Comparison of ENCODE assay signal across 9 cellular contexts in the genomic region with DNA sequence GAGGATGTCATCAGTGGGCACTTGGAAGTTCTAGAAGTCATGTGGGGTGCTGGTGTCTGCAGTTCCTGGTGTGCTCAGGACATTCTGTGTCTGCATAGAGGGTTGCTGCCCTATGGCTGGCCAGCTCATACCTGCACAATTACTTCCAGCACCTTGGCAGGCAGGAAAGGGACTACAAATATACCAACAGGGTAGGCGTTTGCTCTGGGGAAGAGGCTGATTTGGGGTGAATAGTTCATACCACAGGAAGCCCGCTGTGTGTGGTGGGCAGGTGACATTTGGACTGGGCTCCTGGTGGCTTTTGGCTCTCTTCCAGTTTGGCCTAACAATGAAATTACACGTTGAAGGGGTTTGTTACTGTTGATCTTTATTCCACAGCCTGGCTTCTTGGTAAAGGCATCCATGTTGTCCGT.
DNase-seq lines count a peak whose midpoint lies in the region; ATAC-seq and TF ChIP-seq lines count a peak whose summit lies in the region.
"Had no signal": no experiment of that assay in that cellular context is flagged by ENCODE, and none has a peak within 500 bp of the region (broad histone marks: within the 10 kb centered on the region; RNA-seq: fewer than 3 reads in every experiment).

No MANE protein-coding gene starts in this region.

- no peaks in the 10 kb centered on the region for H3K36me3 ChIP-seq in mucosa of descending colon (ENCODE audit: low read depth)

- DNase-seq in GM10266 (ENCODE audit: extremely low spot score) (peak; percentile 34), mucosa of descending colon (no peak), posterior vena cava (ENCODE audit: low spot score) (no peak), GM10248 (ENCODE audit: extremely low spot score) (no peak), posterior cingulate gyrus (no peak)
- peak; percentile 40 to 42 for DNase-seq in activated T-cell treated with anti-CD3 and anti-CD28 coated beads, Interleukin-2, amount 50 U/mL, for 48 hours
- DNase-seq: mesenchymal stem cell had no signal

- H3K4me1 ChIP-seq in mucosa of descending colon (ENCODE audit: low read depth), result no peaks in the 10 kb centered on the region

- no peak for TF ChIP-seq CTCF in GM10266 (IDR thresholded peaks at IDR 0.05; ENCODE audit: control insufficient read depth, insufficient read depth, low read depth, missing control alignments)
- no peak for TF ChIP-seq CTCF in mucosa of descending colon (IDR thresholded peaks at IDR 0.05)
- no peak for TF ChIP-seq CTCF in GM10248 (IDR thresholded peaks at IDR 0.05; ENCODE audit: control extremely low read depth, extremely low read depth, low read depth, missing control alignments)

- H3K4me3 ChIP-seq in mucosa of descending colon, result no peak overlapping the region

- POLR2A ChIA-PET in GM10248 (lab: Yijun Ruan, JAX), result no interaction called here

- CTCF ChIA-PET in GM10248 (lab: Yijun Ruan, JAX), result interaction anchor here (0.8 to 2.2 kb wide), 8 partner anchors 11 to 71 kb away, joined by 3 to 9 read pairs (median 3); no protein-coding TSS in a partner anchor

- no peaks in the 10 kb centered on the region for H3K9me3 ChIP-seq in mucosa of descending colon

- intact Hi-C loops in mucosa of descending colon (cut with DNase I, micrococcal nuclease), result no loop called here
- intact Hi-C loops in posterior vena cava (cut with DNase I), result no loop called here
- intact Hi-C loops in posterior cingulate gyrus (cut with DNase I), result no loop called here

- peak; percentile 63 for ATAC-seq in HG03175 (IDR thresholded peaks at IDR 0.05; ENCODE audit: unreplicated experiment)
- peak; percentile 38 for ATAC-seq in mucosa of descending colon
- no peak for ATAC-seq in GM19452 (IDR thresholded peaks at IDR 0.05; ENCODE audit: unreplicated experiment)

Comparison
In these comparisons a context has a peak if more than half of its experiments do, and no peak if none do; other contexts are left out.
1. DNase-seq: peak in GM10266 (single experiment) and activated T-cell treated with anti-CD3 and anti-CD28 coated beads, Interleukin-2, amount 50 U/mL, for 48 hours (2 of 2); none in mucosa of descending colon (0 of 3), posterior vena cava (single experiment), GM10248 (single experiment) and posterior cingulate gyrus (0 of 10).